16 cellular contexts compared by ENCODE assay signal in genomic region chr12:25301798-25302197, GRCh38. TPM values are rescaled to one million over a fixed set of nuclear protein-coding genes. Genes with fewer than 3 reads are reported as not detected.
DNase-seq lines count a peak whose midpoint lies in the region; ATAC-seq, FAIRE-seq and TF ChIP-seq lines count a peak whose summit lies in the region.
"Had no signal": no experiment of that assay in that cellular context is flagged by ENCODE, and none has a peak within 500 bp of the region (broad histone marks: within the 10 kb centered on the region; RNA-seq: fewer than 3 reads in every experiment).

No MANE protein-coding gene starts in this region.

- H4K20me1 ChIP-seq in HepG2 (ENCODE audit: insufficient read depth, low read length) = no peaks in the 10 kb centered on the region
- H4K20me1 ChIP-seq: BLaER1 treated with 17β-estradiol and CSF1 and Interleukin-3, amounts not matched to agents 10 nM and 100 nM had no signal

- no peaks in the 10 kb centered on the region for H3K79me2 ChIP-seq in HepG2 (ENCODE audit: insufficient read depth, low read length)

- in situ Hi-C loops in HepG2 (cut with HindIII; ENCODE audit: extremely low pct_ligation_motif_present, low pct_unique_long_range_greater_than_20kb) = no loop called here

- TF ChIP-seq EP300 in HepG2 (IDR thresholded peaks at IDR 0.05; ENCODE audit: low read depth in 2 of 2, low read length in 2 of 2) (no peak), HepG2 (CRISPR knock-in tag; IDR thresholded peaks at IDR 0.05; ENCODE audit: borderline replicate concordance) (no peak)

- no peak for ATAC-seq in HepG2
- no peak for ATAC-seq in right lobe of liver
- no peak for ATAC-seq in left cardiac atrium

- H3K4me1 ChIP-seq in HepG2 (ENCODE audit: insufficient read depth, low read length) = no peaks in the 10 kb centered on the region
- no peaks in the 10 kb centered on the region for H3K4me1 ChIP-seq in right lobe of liver
- H3K4me1 ChIP-seq: BLaER1 treated with 17β-estradiol and CSF1 and Interleukin-3, amounts not matched to agents 10 nM and 100 nM had no signal

- no TSS peak for BruUV-seq in HepG2 (replicated peaks; lab: Mats Ljungman, UMichigan)

- no peak for TF ChIP-seq RAD21 in HepG2 (CRISPR knock-in tag; IDR thresholded peaks at IDR 0.05)

- TF ChIP-seq POLR2A in HepG2 (IDR thresholded peaks at IDR 0.05; ENCODE audit: insufficient read depth in 1 of 2, low read depth in 2 of 2, low read length in 2 of 2) (no peak), right lobe of liver (IDR thresholded peaks at IDR 0.05) (no peak)

- H3K9me3 ChIP-seq in HepG2 (ENCODE audit: low read length) = no peaks in the 10 kb centered on the region
- no peaks in the 10 kb centered on the region for H3K9me3 ChIP-seq in right lobe of liver

- H3K27me3 ChIP-seq in HepG2 (ENCODE audit: control insufficient read depth in 1 of 2, insufficient read depth in 2 of 2, low read length in 2 of 2) (no peaks in the 10 kb centered on the region), right lobe of liver (no peaks in the 10 kb centered on the region)
- H3K27me3 ChIP-seq: BLaER1 treated with 17β-estradiol and CSF1 and Interleukin-3, amounts not matched to agents 10 nM and 100 nM had no signal

- H3K27ac ChIP-seq in HepG2 (ENCODE audit: extremely low read length, insufficient read depth, low read length) = no peak overlapping the region
- H3K27ac ChIP-seq in right lobe of liver = no peak overlapping the region
- H3K27ac ChIP-seq: BLaER1 treated with 17β-estradiol and CSF1 and Interleukin-3, amounts not matched to agents 10 nM and 100 nM had no signal

- CTCF ChIA-PET in HepG2 (lab: Yijun Ruan, JAX; ENCODE audit: low intra/inter-chr PET ratio, low total read pairs) = no interaction called here

- no peak for DNase-seq in HepG2 (ENCODE audit: low spot score)
- DNase-seq in right lobe of liver = no peak
- peak; percentile 60 for DNase-seq in amniotic epithelial cell (ENCODE audit: low read depth)
- DNase-seq in fibroblast of villous mesenchyme (ENCODE audit: low read depth) = peak; percentile 2
- no peak for DNase-seq in NCI-H128 (lab: John Stamatoyannopoulos, UW; ENCODE audit: unreplicated experiment)
- DNase-seq in left cardiac atrium = no peak
- no peak for DNase-seq in posterior vena cava (ENCODE audit: low spot score)
- DNase-seq in activated CD4-positive, alpha-beta T cell treated with anti-CD3 and anti-CD28 coated beads for 48 hours = no peak
- DNase-seq: 8988T; CD4-positive, CD25-positive, alpha-beta regulatory T cell; DMS53; GOT3; H9 had no signal

- no peaks in the 10 kb centered on the region for H3K36me3 ChIP-seq in HepG2 (replicated peaks in 1 of 2; ENCODE audit: control insufficient read depth in 1 of 2, insufficient read depth in 2 of 2, low read length in 2 of 2)
- no peaks in the 10 kb centered on the region for H3K36me3 ChIP-seq in right lobe of liver
- H3K36me3 ChIP-seq: BLaER1 treated with 17β-estradiol and CSF1 and Interleukin-3, amounts not matched to agents 10 nM and 100 nM had no signal

- no peak overlapping the region for H3K4me2 ChIP-seq in HepG2 (ENCODE audit: low read depth, low read length)
- H3K4me2 ChIP-seq: BLaER1 treated with 17β-estradiol and CSF1 and Interleukin-3, amounts not matched to agents 10 nM and 100 nM had no signal

- H3K9ac ChIP-seq in HepG2 (ENCODE audit: insufficient read depth, low read depth, low read length) = no peak overlapping the region
- H3K9ac ChIP-seq: BLaER1 treated with 17β-estradiol and CSF1 and Interleukin-3, amounts not matched to agents 10 nM and 100 nM had no signal

- WGBS in HepG2 (ENCODE audit: low lambda C conversion rate) = 13% methylated on average over 3 of the region's 3 CpGs
- WGBS in right lobe of liver (ENCODE audit: insufficient coverage, low coverage, low lambda C conversion rate, missing lambda C conversion rate) = 62% methylated on average over 3 of the region's 3 CpGs

- intact Hi-C loops in HepG2 (cut with micrococcal nuclease; ENCODE audit: unreplicated experiment) (no loop called here), right lobe of liver (cut with DNase I) (no loop called here), left cardiac atrium (cut with DNase I) (no loop called here), posterior vena cava (cut with DNase I) (no loop called here)

- no peak overlapping the region for H2AFZ ChIP-seq in HepG2 (ENCODE audit: low read length)

- H3K4me3 ChIP-seq in HepG2 (replicated peaks in 1 of 3; ENCODE audit: insufficient read depth in 1 of 3, low read depth in 2 of 3, low read length in 3 of 3) = no peak overlapping the region
- H3K4me3 ChIP-seq in right lobe of liver = no peak overlapping the region
- H3K4me3 ChIP-seq in fibroblast of villous mesenchyme (ENCODE audit: low read depth, low read length) = no peak overlapping the region
- H3K4me3 ChIP-seq: BLaER1 treated with 17β-estradiol and CSF1 and Interleukin-3, amounts not matched to agents 10 nM and 100 nM had no signal

- no peak for TF ChIP-seq CTCF in HepG2 (CRISPR knock-in tag; IDR thresholded peaks at IDR 0.05)
- no peak for TF ChIP-seq CTCF in right lobe of liver (IDR thresholded peaks at IDR 0.05)
- no peak for TF ChIP-seq CTCF in fibroblast of villous mesenchyme (IDR thresholded peaks at IDR 0.05; ENCODE audit: insufficient read depth, low read depth, low read length)

- no peak for FAIRE-seq in HepG2 (lab: Jason Lieb, UNC)
- FAIRE-seq: G401.6, GM12892 had no signal

- POLR2A ChIA-PET in HepG2 (lab: Yijun Ruan, JAX) = no interaction called here

TF ChIP-seq in HepG2, 621 proteins besides CTCF, POLR2A, EP300 and RAD21:
- TF ChIP-seq DMAP1 (CRISPR knock-in tag; IDR thresholded peaks at IDR 0.05) (no peak), CEBPB (IDR thresholded peaks at IDR 0.05; ENCODE audit: borderline replicate concordance, low read depth, low read length) (peak; percentile 68)
TF ChIP-seq in HepG2: peak in this region for 1.

RNA-seq across cellular contexts. Expression of gene KRAS, which starts 51.1 kb away (rescaled TPM):
- total RNA-seq in HepG2 (2016; rRNA removed; fragmentation: Illumina TruSeq; extraction: Trizol) (9.8 and 18.4 TPM in 2 replicates), right lobe of liver (10 to 100 TPM; 10.1 to 28.8 (median 10.9) TPM), fibroblast of villous mesenchyme (15.1 and 19.9 TPM in 2 replicates), left cardiac atrium (10 to 100 TPM; 12.3 to 14.9 TPM), posterior vena cava (10 to 100 TPM; 22.5 to 35.0 TPM)
- total RNA-seq in HepG2 (2016; cell fraction: cytosol; rRNA removed; fragmentation: Illumina TruSeq; extraction: Trizol; ENCODE audit: low read depth) = 0.81 and 0.97 TPM in 2 replicates
- 10.0 and 16.0 TPM in 2 replicates for total RNA-seq in HepG2 (2016; cell fraction: insoluble cytoplasmic fraction; rRNA removed; fragmentation: Illumina TruSeq; extraction: Trizol)
- total RNA-seq in HepG2 (2016; cell fraction: membrane; rRNA removed; fragmentation: Illumina TruSeq; extraction: Trizol) = 6.8 and 7.2 TPM in 2 replicates
- total RNA-seq in HepG2 (2016; cell fraction: nucleus; rRNA removed; fragmentation: Illumina TruSeq; extraction: Trizol) = 10.7 and 12.1 TPM in 2 replicates
- polyA plus RNA-seq in HepG2 (2011; rRNA removed) = 6.0 and 6.5 TPM in 2 replicates
- polyA plus RNA-seq in HepG2 (2011; cell fraction: cytosol; rRNA removed) = 2.7 and 4.7 TPM in 2 replicates
- 1.8 and 2.7 TPM in 2 replicates for polyA plus RNA-seq in HepG2 (2011; cell fraction: nucleus; rRNA removed)
- polyA plus RNA-seq in HepG2 (2012) = 5.8 and 6.5 TPM in 2 replicates
- polyA plus RNA-seq in HepG2 (2016; cell fraction: cytosol; fragmentation: Illumina TruSeq; extraction: Trizol; ENCODE audit: low read depth) = 0.63 and 0.87 TPM in 2 replicates
- 18.9 and 21.1 TPM in 2 replicates for polyA plus RNA-seq in HepG2 (2016; cell fraction: insoluble cytoplasmic fraction; fragmentation: Illumina TruSeq; extraction: Trizol; ENCODE audit: low read depth)
- 3.4 and 3.6 TPM in 2 replicates for polyA plus RNA-seq in HepG2 (2016; cell fraction: membrane; fragmentation: Illumina TruSeq; extraction: Trizol; ENCODE audit: low read depth)
- polyA plus RNA-seq in HepG2 (2016; cell fraction: nucleus; fragmentation: Illumina TruSeq; extraction: Trizol; ENCODE audit: insufficient read depth, low read depth) = 12.7 and 13.6 TPM in 2 replicates
- 3.6 and 6.6 TPM in 2 replicates for polyA minus RNA-seq in HepG2 (2011; rRNA and poly(A)+ RNA removed; ENCODE audit: low replicate concordance)
- 6.2 and 7.1 TPM in 2 replicates for polyA minus RNA-seq in HepG2 (2011; cell fraction: cytosol; rRNA and poly(A)+ RNA removed)
- 13.3 and 14.0 TPM in 2 replicates for polyA minus RNA-seq in HepG2 (2011; cell fraction: nucleus; rRNA and poly(A)+ RNA removed)

Comparison
In these comparisons a context has a peak if more than half of its experiments do, and no peak if none do; other contexts are left out.
1. DNase-seq: peak in amniotic epithelial cell (single experiment) and fibroblast of villous mesenchyme (single experiment); none in HepG2 (single experiment), right lobe of liver (0 of 3), NCI-H128 (single experiment), left cardiac atrium (single experiment), posterior vena cava (single experiment) and activated CD4-positive, alpha-beta T cell treated with anti-CD3 and anti-CD28 coated beads for 48 hours (single experiment).